8 cellular contexts compared by ENCODE assay signal in the genomic region with DNA sequence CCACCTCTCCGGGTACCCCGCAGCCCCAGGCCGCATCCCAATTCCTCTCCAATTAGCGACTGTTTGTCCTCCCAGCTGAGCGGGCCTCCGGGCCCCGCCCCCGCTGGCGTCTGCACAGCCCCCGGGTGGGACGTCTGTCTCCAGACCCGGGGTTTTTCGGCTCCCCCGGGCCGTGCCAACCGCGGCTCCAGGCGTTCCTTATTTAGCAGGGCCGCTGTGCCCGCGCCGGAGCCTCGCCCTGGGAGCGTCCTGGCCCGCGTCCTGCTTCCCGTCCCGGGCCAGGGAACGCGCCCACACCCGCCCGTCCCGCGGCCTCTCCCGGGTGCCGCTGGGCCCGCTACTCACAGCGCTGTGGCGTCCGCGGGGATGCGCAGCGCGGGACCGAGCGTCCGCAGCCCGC. TPM values are rescaled to one million over a fixed set of nuclear protein-coding genes. Genes with fewer than 3 reads are reported as not detected.
A peak's percentile ranks its signal among the peaks of the same experiment; 100 is the strongest.
DNase-seq lines count a peak whose midpoint lies in the region; ATAC-seq and TF ChIP-seq lines count a peak whose summit lies in the region.
"Not testable (repeated sequence)": the region's sequence is repeated elsewhere in the genome, so short reads cannot be mapped to it uniquely, and the experiment has no call there.

No MANE protein-coding gene starts in this region.

- no CpG with 5 or more reads among the region's 48 CpGs for WGBS in iPS DF 6.9 (ENCODE audit: insufficient coverage, insufficient read length)

- not testable (repeated sequence) for H3K27me3 Mint-ChIP-seq in activated T-cell treated with anti-CD3 and anti-CD28 coated beads, Interleukin-2, amount 50 U/mL, for 4 hours (ENCODE audit: low read depth); dendritic cell treated with granulocyte-macrophage colony-stimulating factor and Interleukin-4, amounts not matched to agents 40 ng/mL and 50 ng/mL, for 4 days; neural crest cell (ENCODE audit: low read depth)

- H3K4me1 ChIP-seq in BE2C; iPS DF 6.9 (ENCODE audit: control insufficient read depth, insufficient read depth, low read length): not testable (repeated sequence)

- H3K4me1 Mint-ChIP-seq in activated T-cell treated with anti-CD3 and anti-CD28 coated beads, Interleukin-2, amount 50 U/mL, for 4 hours (ENCODE audit: low read depth); dendritic cell treated with granulocyte-macrophage colony-stimulating factor and Interleukin-4, amounts not matched to agents 40 ng/mL and 50 ng/mL, for 4 days (ENCODE audit: low read depth); neural crest cell: not testable (repeated sequence)

- not testable (repeated sequence) for H3K36me3 ChIP-seq in BE2C; iPS DF 6.9 (ENCODE audit: control insufficient read depth, insufficient read depth, low read length)

- not testable (repeated sequence) for ATAC-seq in activated T-cell treated with anti-CD3 and anti-CD28 coated beads, Interleukin-2, amount 50 U/mL, for 4 hours

- not testable (repeated sequence) for TF ChIP-seq CTCF in BE2C (IDR thresholded peaks at IDR 0.05; ENCODE audit: low read depth, low read length); HL-60 (IDR thresholded peaks at IDR 0.05; ENCODE audit: insufficient read depth, low read length); neural crest cell (conservative IDR thresholded peaks at IDR 0.05)

- not testable (repeated sequence) for H3K36me3 Mint-ChIP-seq in activated T-cell treated with anti-CD3 and anti-CD28 coated beads, Interleukin-2, amount 50 U/mL, for 4 hours (ENCODE audit: insufficient read depth); dendritic cell treated with granulocyte-macrophage colony-stimulating factor and Interleukin-4, amounts not matched to agents 40 ng/mL and 50 ng/mL, for 4 days (ENCODE audit: low read depth); neural crest cell (ENCODE audit: low read depth)

- H3K4me3 Mint-ChIP-seq in activated T-cell treated with anti-CD3 and anti-CD28 coated beads, Interleukin-2, amount 50 U/mL, for 4 hours, result peak overlapping the region; percentile 54
- peak overlapping the region; percentile 79 for H3K4me3 Mint-ChIP-seq in dendritic cell treated with granulocyte-macrophage colony-stimulating factor and Interleukin-4, amounts not matched to agents 40 ng/mL and 50 ng/mL, for 4 days
- H3K4me3 Mint-ChIP-seq in neural crest cell, result peak overlapping the region; percentile 59

- H3K4me3 ChIP-seq in BE2C (ENCODE audit: low read depth, low read length), result peak overlapping the region; percentile 62
- H3K4me3 ChIP-seq in HL-60 (replicated peaks; ENCODE audit: insufficient read depth, low read length), result peak overlapping the region; percentile 47
- peak overlapping the region; percentile 86 for H3K4me3 ChIP-seq in iPS DF 6.9 (ENCODE audit: low read length)

- not testable (repeated sequence) for H3K27me3 ChIP-seq in BE2C; HL-60 (ENCODE audit: insufficient read depth, poor library complexity, severe bottlenecking); iPS DF 6.9 (ENCODE audit: control insufficient read depth, insufficient read depth, low read length)

- H3K9me3 ChIP-seq in BE2C; iPS DF 6.9 (ENCODE audit: control insufficient read depth, insufficient read depth, low read length): not testable (repeated sequence)

- intact Hi-C loops in dendritic cell treated with granulocyte-macrophage colony-stimulating factor and Interleukin-4, amounts not matched to agents 40 ng/mL and 50 ng/mL, for 4 days (cut with micrococcal nuclease), result not testable (repeated sequence)

- DNase-seq in BE2C; activated T-cell treated with anti-CD3 and anti-CD28 coated beads, Interleukin-2, amount 50 U/mL, for 4 hours; iPS DF 6.9 (ENCODE audit: low read depth, low spot score); neural crest cell (ENCODE audit: low read depth, low spot score): not testable (repeated sequence)
- DNase-seq in HL-60 (ENCODE audit: low read depth in 1 of 2, low spot score in 1 of 2) (peak in 1 of 2 experiments; percentile 10), RKO (ENCODE audit: low spot score) (peak; percentile 45)
- peak in 4 of 6 experiments; percentile 20 to 41 (median 26) for DNase-seq in stimulated activated naive CD4-positive, alpha-beta T cell (lab: John Stamatoyannopoulos, UW)

- peak overlapping the region; percentile 60 for H3K27ac Mint-ChIP-seq in dendritic cell treated with granulocyte-macrophage colony-stimulating factor and Interleukin-4, amounts not matched to agents 40 ng/mL and 50 ng/mL, for 4 days
- H3K27ac Mint-ChIP-seq in neural crest cell (ENCODE audit: unreplicated experiment), result not testable (repeated sequence)

- not testable (repeated sequence) for H3K9me3 Mint-ChIP-seq in activated T-cell treated with anti-CD3 and anti-CD28 coated beads, Interleukin-2, amount 50 U/mL, for 4 hours; dendritic cell treated with granulocyte-macrophage colony-stimulating factor and Interleukin-4, amounts not matched to agents 40 ng/mL and 50 ng/mL, for 4 days; neural crest cell

- not testable (repeated sequence) for H3K27ac ChIP-seq in HL-60 (replicated peaks); iPS DF 6.9 (ENCODE audit: low read length)

RNA-seq across cellular contexts. Expression of gene RRN3, which starts 59.9 kb away (rescaled TPM):
- 118 TPM for polyA plus RNA-seq in BE2C (2012; ENCODE audit: insufficient read depth, insufficient read length, low read depth)
- 10 to 100 TPM; 47.5 to 60.7 (median 57.4) TPM for total RNA-seq in activated T-cell treated with anti-CD3 and anti-CD28 coated beads, Interleukin-2, amount 50 U/mL, for 4 hours
- 30.7 and 31.8 TPM in 2 replicates for total RNA-seq in neural crest cell
